Comparison of ENCODE assay signal across 1 cellular context in the genomic region with DNA sequence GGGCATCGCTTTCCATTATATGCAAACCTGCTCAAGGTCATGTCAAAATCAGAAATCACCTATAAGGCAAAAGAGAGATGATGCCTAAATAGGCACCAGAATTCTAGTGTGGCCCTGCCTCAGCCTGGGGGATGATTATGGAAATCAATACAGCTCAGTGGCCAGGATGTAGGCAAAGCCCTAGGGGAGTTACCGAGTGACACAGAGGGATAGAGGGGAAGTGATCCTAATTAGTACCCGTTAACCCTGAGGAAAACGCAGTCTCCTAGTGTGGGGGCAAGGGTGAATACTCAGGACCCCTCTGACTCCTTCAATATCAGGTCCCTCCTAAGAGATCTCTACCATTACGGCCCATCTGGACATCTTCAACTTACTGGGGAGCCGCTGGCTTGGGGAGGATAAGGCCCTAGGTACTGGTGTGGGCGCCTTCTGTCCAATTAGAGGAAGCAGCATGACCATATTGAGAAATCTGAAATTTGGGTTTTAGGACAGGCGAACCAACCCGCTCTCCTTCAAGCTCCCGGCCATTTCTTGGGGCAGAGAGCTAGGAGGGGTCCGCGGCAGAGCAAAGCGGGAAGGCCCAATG.
TF ChIP-seq lines count a peak whose summit lies in the region.

No MANE protein-coding gene starts in this region.

TF ChIP-seq in HepG2, 621 proteins besides CTCF, POLR2A, EP300 and RAD21 (continues in another document):
- TF ChIP-seq PAWR (CRISPR knock-in tag; IDR thresholded peaks at IDR 0.05; ENCODE audit: borderline replicate concordance) (no peak), ZNF431 (CRISPR knock-in tag; IDR thresholded peaks at IDR 0.05; ENCODE audit: borderline replicate concordance, low read depth) (0 out of 2 replicates have a peak, but pooled peaks have one; percentile 3), PCBP2 (optimal IDR thresholded peaks at IDR 0.05; ENCODE audit: low read depth, low read length, poor library complexity, severe bottlenecking) (no peak), ZBTB20 (CRISPR knock-in tag; IDR thresholded peaks at IDR 0.05; ENCODE audit: borderline replicate concordance, low read depth) (0 out of 2 replicates have a peak, but pooled peaks have one; percentile 2), ATF7-NPFF (CRISPR knock-in tag; IDR thresholded peaks at IDR 0.05; ENCODE audit: low read depth) (0 out of 2 replicates have a peak, but pooled peaks have one; percentile 60), ZNF232 (CRISPR knock-in tag; IDR thresholded peaks at IDR 0.05; ENCODE audit: borderline replicate concordance) (0 out of 2 replicates have a peak, but pooled peaks have one; percentile 27), KAT7 (CRISPR knock-in tag; IDR thresholded peaks at IDR 0.05; ENCODE audit: borderline replicate concordance) (0 out of 2 replicates have a peak, but pooled peaks have one; percentile 9), HDAC2 (CRISPR knock-in tag; IDR thresholded peaks at IDR 0.05) (0 out of 2 replicates have a peak, but pooled peaks have one; percentile 6), LCORL (IDR thresholded peaks at IDR 0.05) (no peak), LCORL (CRISPR knock-in tag; IDR thresholded peaks at IDR 0.05) (peak; percentile 39; the same call in 1 of the 2 replicates), ZNF510 (CRISPR knock-in tag; IDR thresholded peaks at IDR 0.05; ENCODE audit: low read depth) (0 out of 2 replicates have a peak, but pooled peaks have one; percentile 11), MED1 (CRISPR knock-in tag; IDR thresholded peaks at IDR 0.05) (0 out of 2 replicates have a peak, but pooled peaks have one; percentile 4), ZKSCAN1 (IDR thresholded peaks at IDR 0.05; ENCODE audit: low read length) (no peak), HES4 (CRISPR knock-in tag; IDR thresholded peaks at IDR 0.05; ENCODE audit: borderline replicate concordance) (0 out of 2 replicates have a peak, but pooled peaks have one; percentile 4), SP140L (CRISPR knock-in tag; IDR thresholded peaks at IDR 0.05; ENCODE audit: borderline replicate concordance) (no peak), FOSL2 (CRISPR knock-in tag; IDR thresholded peaks at IDR 0.05) (0 out of 2 replicates have a peak, but pooled peaks have one; percentile 2), ZNF709 (CRISPR knock-in tag; IDR thresholded peaks at IDR 0.05) (0 out of 2 replicates have a peak, but pooled peaks have one; percentile 76), SIN3A (IDR thresholded peaks at IDR 0.05; ENCODE audit: borderline replicate concordance, low read depth, low read length) (no peak), ZNF253 (CRISPR knock-in tag; IDR thresholded peaks at IDR 0.05; ENCODE audit: borderline replicate concordance) (no peak), ZNF501 (CRISPR knock-in tag; IDR thresholded peaks at IDR 0.05) (0 out of 2 replicates have a peak, but pooled peaks have one; percentile 23), ZNF780A (CRISPR knock-in tag; IDR thresholded peaks at IDR 0.05) (peak; percentile 26; the same call in 1 of the 2 replicates), ZNF670 (CRISPR knock-in tag; IDR thresholded peaks at IDR 0.05; ENCODE audit: borderline replicate concordance) (no peak), REXO4 (CRISPR knock-in tag; IDR thresholded peaks at IDR 0.05; ENCODE audit: borderline replicate concordance) (no peak), JDP2 (CRISPR knock-in tag; IDR thresholded peaks at IDR 0.05; ENCODE audit: borderline replicate concordance) (no peak)
- TF ChIP-seq, protein P1, sequence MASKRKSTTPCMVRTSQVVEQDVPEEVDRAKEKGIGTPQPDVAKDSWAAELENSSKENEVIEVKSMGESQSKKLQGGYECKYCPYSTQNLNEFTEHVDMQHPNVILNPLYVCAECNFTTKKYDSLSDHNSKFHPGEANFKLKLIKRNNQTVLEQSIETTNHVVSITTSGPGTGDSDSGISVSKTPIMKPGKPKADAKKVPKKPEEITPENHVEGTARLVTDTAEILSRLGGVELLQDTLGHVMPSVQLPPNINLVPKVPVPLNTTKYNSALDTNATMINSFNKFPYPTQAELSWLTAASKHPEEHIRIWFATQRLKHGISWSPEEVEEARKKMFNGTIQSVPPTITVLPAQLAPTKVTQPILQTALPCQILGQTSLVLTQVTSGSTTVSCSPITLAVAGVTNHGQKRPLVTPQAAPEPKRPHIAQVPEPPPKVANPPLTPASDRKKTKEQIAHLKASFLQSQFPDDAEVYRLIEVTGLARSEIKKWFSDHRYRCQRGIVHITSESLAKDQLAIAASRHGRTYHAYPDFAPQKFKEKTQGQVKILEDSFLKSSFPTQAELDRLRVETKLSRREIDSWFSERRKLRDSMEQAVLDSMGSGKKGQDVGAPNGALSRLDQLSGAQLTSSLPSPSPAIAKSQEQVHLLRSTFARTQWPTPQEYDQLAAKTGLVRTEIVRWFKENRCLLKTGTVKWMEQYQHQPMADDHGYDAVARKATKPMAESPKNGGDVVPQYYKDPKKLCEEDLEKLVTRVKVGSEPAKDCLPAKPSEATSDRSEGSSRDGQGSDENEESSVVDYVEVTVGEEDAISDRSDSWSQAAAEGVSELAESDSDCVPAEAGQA (IDR thresholded peaks at IDR 0.05; ENCODE audit: low read depth), result no peak
- TF ChIP-seq, protein P1 (CRISPR knock-in tag; IDR thresholded peaks at IDR 0.05; ENCODE audit: borderline replicate concordance), result no peak
- TF ChIP-seq, protein P2, sequence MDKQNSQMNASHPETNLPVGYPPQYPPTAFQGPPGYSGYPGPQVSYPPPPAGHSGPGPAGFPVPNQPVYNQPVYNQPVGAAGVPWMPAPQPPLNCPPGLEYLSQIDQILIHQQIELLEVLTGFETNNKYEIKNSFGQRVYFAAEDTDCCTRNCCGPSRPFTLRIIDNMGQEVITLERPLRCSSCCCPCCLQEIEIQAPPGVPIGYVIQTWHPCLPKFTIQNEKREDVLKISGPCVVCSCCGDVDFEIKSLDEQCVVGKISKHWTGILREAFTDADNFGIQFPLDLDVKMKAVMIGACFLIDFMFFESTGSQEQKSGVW (CRISPR knock-in tag; IDR thresholded peaks at IDR 0.05; ENCODE audit: borderline replicate concordance), result 0 out of 2 replicates have a peak, but pooled peaks have one; percentile 2
- TF ChIP-seq, protein P3, sequence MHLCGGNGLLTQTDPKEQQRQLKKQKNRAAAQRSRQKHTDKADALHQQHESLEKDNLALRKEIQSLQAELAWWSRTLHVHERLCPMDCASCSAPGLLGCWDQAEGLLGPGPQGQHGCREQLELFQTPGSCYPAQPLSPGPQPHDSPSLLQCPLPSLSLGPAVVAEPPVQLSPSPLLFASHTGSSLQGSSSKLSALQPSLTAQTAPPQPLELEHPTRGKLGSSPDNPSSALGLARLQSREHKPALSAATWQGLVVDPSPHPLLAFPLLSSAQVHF (CRISPR knock-in tag; IDR thresholded peaks at IDR 0.05), result 0 out of 2 replicates have a peak, but pooled peaks have one; percentile 0
- TF ChIP-seq, protein P4, sequence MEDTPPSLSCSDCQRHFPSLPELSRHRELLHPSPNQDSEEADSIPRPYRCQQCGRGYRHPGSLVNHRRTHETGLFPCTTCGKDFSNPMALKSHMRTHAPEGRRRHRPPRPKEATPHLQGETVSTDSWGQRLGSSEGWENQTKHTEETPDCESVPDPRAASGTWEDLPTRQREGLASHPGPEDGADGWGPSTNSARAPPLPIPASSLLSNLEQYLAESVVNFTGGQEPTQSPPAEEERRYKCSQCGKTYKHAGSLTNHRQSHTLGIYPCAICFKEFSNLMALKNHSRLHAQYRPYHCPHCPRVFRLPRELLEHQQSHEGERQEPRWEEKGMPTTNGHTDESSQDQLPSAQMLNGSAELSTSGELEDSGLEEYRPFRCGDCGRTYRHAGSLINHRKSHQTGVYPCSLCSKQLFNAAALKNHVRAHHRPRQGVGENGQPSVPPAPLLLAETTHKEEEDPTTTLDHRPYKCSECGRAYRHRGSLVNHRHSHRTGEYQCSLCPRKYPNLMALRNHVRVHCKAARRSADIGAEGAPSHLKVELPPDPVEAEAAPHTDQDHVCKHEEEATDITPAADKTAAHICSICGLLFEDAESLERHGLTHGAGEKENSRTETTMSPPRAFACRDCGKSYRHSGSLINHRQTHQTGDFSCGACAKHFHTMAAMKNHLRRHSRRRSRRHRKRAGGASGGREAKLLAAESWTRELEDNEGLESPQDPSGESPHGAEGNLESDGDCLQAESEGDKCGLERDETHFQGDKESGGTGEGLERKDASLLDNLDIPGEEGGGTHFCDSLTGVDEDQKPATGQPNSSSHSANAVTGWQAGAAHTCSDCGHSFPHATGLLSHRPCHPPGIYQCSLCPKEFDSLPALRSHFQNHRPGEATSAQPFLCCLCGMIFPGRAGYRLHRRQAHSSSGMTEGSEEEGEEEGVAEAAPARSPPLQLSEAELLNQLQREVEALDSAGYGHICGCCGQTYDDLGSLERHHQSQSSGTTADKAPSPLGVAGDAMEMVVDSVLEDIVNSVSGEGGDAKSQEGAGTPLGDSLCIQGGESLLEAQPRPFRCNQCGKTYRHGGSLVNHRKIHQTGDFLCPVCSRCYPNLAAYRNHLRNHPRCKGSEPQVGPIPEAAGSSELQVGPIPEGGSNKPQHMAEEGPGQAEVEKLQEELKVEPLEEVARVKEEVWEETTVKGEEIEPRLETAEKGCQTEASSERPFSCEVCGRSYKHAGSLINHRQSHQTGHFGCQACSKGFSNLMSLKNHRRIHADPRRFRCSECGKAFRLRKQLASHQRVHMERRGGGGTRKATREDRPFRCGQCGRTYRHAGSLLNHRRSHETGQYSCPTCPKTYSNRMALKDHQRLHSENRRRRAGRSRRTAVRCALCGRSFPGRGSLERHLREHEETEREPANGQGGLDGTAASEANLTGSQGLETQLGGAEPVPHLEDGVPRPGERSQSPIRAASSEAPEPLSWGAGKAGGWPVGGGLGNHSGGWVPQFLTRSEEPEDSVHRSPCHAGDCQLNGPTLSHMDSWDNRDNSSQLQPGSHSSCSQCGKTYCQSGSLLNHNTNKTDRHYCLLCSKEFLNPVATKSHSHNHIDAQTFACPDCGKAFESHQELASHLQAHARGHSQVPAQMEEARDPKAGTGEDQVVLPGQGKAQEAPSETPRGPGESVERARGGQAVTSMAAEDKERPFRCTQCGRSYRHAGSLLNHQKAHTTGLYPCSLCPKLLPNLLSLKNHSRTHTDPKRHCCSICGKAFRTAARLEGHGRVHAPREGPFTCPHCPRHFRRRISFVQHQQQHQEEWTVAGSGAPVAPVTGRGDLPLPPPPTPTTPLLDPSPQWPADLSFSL (CRISPR knock-in tag; IDR thresholded peaks at IDR 0.05), result 0 out of 2 replicates have a peak, but pooled peaks have one; percentile 13
- TF ChIP-seq, protein P5, sequence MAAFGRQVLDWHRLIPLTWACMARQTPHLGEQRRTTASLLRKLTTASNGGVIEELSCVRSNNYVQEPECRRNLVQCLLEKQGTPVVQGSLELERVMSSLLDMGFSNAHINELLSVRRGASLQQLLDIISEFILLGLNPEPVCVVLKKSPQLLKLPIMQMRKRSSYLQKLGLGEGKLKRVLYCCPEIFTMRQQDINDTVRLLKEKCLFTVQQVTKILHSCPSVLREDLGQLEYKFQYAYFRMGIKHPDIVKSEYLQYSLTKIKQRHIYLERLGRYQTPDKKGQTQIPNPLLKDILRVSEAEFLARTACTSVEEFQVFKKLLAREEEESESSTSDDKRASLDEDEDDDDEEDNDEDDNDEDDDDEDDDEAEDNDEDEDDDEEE (CRISPR knock-in tag; IDR thresholded peaks at IDR 0.05), result peak; percentile 23; the same call in 1 of the 2 replicates
- TF ChIP-seq, protein P6, sequence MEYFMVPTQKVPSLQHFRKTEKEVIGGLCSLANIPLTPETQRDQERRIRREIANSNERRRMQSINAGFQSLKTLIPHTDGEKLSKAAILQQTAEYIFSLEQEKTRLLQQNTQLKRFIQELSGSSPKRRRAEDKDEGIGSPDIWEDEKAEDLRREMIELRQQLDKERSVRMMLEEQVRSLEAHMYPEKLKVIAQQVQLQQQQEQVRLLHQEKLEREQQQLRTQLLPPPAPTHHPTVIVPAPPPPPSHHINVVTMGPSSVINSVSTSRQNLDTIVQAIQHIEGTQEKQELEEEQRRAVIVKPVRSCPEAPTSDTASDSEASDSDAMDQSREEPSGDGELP (IDR thresholded peaks at IDR 0.05; ENCODE audit: borderline replicate concordance, low read depth), result no peak
- TF ChIP-seq, protein P7, sequence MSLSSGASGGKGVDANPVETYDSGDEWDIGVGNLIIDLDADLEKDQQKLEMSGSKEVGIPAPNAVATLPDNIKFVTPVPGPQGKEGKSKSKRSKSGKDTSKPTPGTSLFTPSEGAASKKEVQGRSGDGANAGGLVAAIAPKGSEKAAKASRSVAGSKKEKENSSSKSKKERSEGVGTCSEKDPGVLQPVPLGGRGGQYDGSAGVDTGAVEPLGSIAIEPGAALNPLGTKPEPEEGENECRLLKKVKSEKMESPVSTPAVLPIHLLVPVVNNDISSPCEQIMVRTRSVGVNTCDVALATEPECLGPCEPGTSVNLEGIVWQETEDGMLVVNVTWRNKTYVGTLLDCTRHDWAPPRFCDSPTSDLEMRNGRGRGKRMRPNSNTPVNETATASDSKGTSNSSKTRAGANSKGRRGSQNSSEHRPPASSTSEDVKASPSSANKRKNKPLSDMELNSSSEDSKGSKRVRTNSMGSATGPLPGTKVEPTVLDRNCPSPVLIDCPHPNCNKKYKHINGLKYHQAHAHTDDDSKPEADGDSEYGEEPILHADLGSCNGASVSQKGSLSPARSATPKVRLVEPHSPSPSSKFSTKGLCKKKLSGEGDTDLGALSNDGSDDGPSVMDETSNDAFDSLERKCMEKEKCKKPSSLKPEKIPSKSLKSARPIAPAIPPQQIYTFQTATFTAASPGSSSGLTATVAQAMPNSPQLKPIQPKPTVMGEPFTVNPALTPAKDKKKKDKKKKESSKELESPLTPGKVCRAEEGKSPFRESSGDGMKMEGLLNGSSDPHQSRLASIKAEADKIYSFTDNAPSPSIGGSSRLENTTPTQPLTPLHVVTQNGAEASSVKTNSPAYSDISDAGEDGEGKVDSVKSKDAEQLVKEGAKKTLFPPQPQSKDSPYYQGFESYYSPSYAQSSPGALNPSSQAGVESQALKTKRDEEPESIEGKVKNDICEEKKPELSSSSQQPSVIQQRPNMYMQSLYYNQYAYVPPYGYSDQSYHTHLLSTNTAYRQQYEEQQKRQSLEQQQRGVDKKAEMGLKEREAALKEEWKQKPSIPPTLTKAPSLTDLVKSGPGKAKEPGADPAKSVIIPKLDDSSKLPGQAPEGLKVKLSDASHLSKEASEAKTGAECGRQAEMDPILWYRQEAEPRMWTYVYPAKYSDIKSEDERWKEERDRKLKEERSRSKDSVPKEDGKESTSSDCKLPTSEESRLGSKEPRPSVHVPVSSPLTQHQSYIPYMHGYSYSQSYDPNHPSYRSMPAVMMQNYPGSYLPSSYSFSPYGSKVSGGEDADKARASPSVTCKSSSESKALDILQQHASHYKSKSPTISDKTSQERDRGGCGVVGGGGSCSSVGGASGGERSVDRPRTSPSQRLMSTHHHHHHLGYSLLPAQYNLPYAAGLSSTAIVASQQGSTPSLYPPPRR (CRISPR knock-in tag; IDR thresholded peaks at IDR 0.05; ENCODE audit: borderline replicate concordance), result 0 out of 2 replicates have a peak, but pooled peaks have one; percentile 6
